ENCODE assay signal across 29 cellular contexts in the genomic region with DNA sequence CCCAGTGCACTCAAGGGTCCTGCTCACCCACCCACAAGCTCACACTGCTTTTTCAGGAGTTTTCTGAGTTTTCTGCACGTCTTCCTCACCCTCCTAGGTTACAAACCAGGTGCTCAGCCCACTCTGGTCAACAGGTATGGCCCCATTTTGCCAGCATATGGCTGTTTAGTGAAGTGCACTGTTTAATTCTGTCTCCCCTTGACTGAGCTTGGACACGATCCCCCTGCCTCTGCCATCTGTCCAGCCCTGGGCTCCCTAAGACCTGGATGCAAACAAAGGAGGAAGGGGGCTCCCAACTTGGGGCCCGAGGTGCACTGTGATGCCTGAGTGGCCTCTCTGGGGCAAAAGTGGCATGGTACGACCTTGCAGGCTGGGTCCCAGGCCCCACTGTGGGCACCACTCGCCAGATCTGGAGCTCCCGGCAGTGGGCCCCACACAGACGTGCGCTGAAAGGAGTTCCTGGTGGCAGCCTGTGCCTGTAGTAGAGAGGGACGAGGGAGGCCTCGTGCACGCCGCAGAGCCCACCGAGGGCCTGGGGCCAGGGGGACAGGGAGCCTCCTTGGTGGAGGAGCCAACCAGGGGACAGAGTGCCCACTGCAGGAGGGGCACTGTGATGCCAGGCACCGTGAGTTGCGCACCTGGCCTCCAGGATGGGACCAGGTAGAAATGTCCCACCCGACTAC. TPM values are rescaled to one million over a fixed set of nuclear protein-coding genes. Genes with fewer than 3 reads are reported as not detected.
DNase-seq lines count a peak whose midpoint lies in the region; ATAC-seq, FAIRE-seq and TF ChIP-seq lines count a peak whose summit lies in the region.
"Had no signal": no experiment of that assay in that cellular context is flagged by ENCODE, and none has a peak within 500 bp of the region (broad histone marks: within the 10 kb centered on the region; RNA-seq: fewer than 3 reads in every experiment).

No MANE protein-coding gene starts in this region.

- WGBS in IMR-90 (ENCODE audit: extremely low coverage in 2 of 2, insufficient read length in 1 of 2), 2 experiments, result 100% methylated on average over 1 of the region's 16 CpGs; no CpG with 5 or more reads in 1 of the 2 experiments
- WGBS in K562 (ENCODE audit: insufficient coverage, low coverage, missing lambda C conversion rate), result 74% methylated on average over 16 of the region's 16 CpGs

- no peak for FAIRE-seq in K562 (lab: Jason Lieb, UNC)

- H4K5ac ChIP-seq in IMR-90 (ENCODE audit: low read depth, low read length), result no peak overlapping the region

- no peak overlapping the region for H3K14ac ChIP-seq in IMR-90 (replicated peaks; ENCODE audit: low read depth, low read length)

- no peaks in the 10 kb centered on the region for H3K27me3 ChIP-seq in IMR-90 (ENCODE audit: control insufficient read depth, insufficient read depth, low read length)
- H3K27me3 ChIP-seq in K562 (ENCODE audit: control insufficient read depth in 2 of 2, insufficient read depth in 2 of 2, low read length in 2 of 2), result no peaks in the 10 kb centered on the region
- H3K27me3 ChIP-seq in osteoblast (ENCODE audit: insufficient read depth, low read length), result no peaks in the 10 kb centered on the region
- no peaks in the 10 kb centered on the region for H3K27me3 ChIP-seq in lower lobe of right lung (ENCODE audit: low read depth)
- H3K27me3 ChIP-seq in breast epithelium, result no peaks in the 10 kb centered on the region
- H3K27me3 ChIP-seq: adrenal gland, BLaER1, dorsolateral prefrontal cortex, esophagus squamous epithelium, foreskin keratinocyte, left lung, transverse colon had no signal

- dilution Hi-C loops in IMR-90 (cut with HindIII; ENCODE audit: low sequenced_read_pairs, unreplicated experiment), result no loop called here

- H3K9me3 ChIP-seq in IMR-90 (ENCODE audit: control insufficient read depth, insufficient read depth, low read length) (no peaks in the 10 kb centered on the region), K562 (replicated peaks; ENCODE audit: control insufficient read depth, insufficient read depth, low read depth, low read length) (no peaks in the 10 kb centered on the region), osteoblast (ENCODE audit: low read depth, low read length) (no peaks in the 10 kb centered on the region), lower lobe of right lung (no peaks in the 10 kb centered on the region), breast epithelium (no peaks in the 10 kb centered on the region)
- H3K9me3 ChIP-seq: adrenal gland, BLaER1, esophagus squamous epithelium, HAP-1, left lung, psoas muscle, transverse colon had no signal

- H3K4me3 ChIP-seq in IMR-90 (ENCODE audit: insufficient read depth, low read depth, low read length) (no peak overlapping the region), K562 (no peak overlapping the region), osteoblast (ENCODE audit: insufficient read depth, low read length) (no peak overlapping the region), lower lobe of right lung (no peak overlapping the region), breast epithelium (no peak overlapping the region)
- H3K4me3 ChIP-seq: adrenal gland, BLaER1, dorsolateral prefrontal cortex, esophagus squamous epithelium, HAP-1, left lung, psoas muscle, transverse colon had no signal

- no peak for ATAC-seq in IMR-90 (ENCODE audit: low read depth)
- no peak for ATAC-seq in K562
- ATAC-seq in lower lobe of right lung, result no peak
- ATAC-seq: activated CD8-positive, alpha-beta T cell treated with anti-CD3 and anti-CD28 coated beads for 36 hours; activated T-helper 17 cell treated with anti-CD3 and anti-CD28 coated beads, Interleukin-2, amount 50 U/mL, for 72 hours; foreskin keratinocyte; left lung; psoas muscle; stimulated activated effector memory CD8-positive, alpha-beta T cell treated with anti-CD3 and anti-CD28 coated beads, Interleukin-12 subunit alpha, Interleukin-12 subunit beta, amount 100 ng/mL, for 72 hours had no signal

- DNase-seq in IMR-90 (no peak), K562 (ENCODE audit: extremely low read depth in 1 of 4, low spot score in 3 of 4) (no peak), osteoblast (ENCODE audit: insufficient read length, low spot score, missing footprints) (peak; percentile 45), lower lobe of right lung (no peak), breast epithelium (ENCODE audit: low spot score in 2 of 2) (no peak), posterior cingulate gyrus (no peak)
- DNase-seq: activated CD8-positive, alpha-beta T cell treated with anti-CD3 and anti-CD28 coated beads for 36 hours; activated naive CD4-positive, alpha-beta T cell treated with anti-CD3 and anti-CD28 coated beads, Interleukin-2, amount 10 ng/mL, durations not matched to agents 7 days and 5 days; adrenal gland; cerebellar nuclear complex; esophagus squamous epithelium; foreskin keratinocyte; head of caudate nucleus; islet precursor cell; left lung; MM.1S; NCI-H1105 treated with DMSO at 0.1 percent for 48 hours; NCI-H2029 treated with DMSO at 0.1 percent for 48 hours; NCI-H2227 treated with DMSO at 0.1 percent for 48 hours; psoas muscle; Right ventricle myocardium superior; T-helper 2 cell; transverse colon had no signal

- TF ChIP-seq EP300 in K562 (IDR thresholded peaks at IDR 0.05; ENCODE audit: low read length), result no peak

- H3K27ac ChIP-seq in IMR-90 (ENCODE audit: insufficient read depth, low read length), result no peak overlapping the region
- no peak overlapping the region for H3K27ac ChIP-seq in K562 (ENCODE audit: extremely low read depth, low read depth, low read length)
- H3K27ac ChIP-seq in osteoblast (ENCODE audit: low read depth, low read length), result no peak overlapping the region
- no peak overlapping the region for H3K27ac ChIP-seq in lower lobe of right lung
- H3K27ac ChIP-seq in breast epithelium, result no peak overlapping the region
- H3K27ac ChIP-seq: adrenal gland, esophagus squamous epithelium, foreskin keratinocyte, KMS-11, left lung, psoas muscle, transverse colon had no signal

- no peak overlapping the region for H2BK20ac ChIP-seq in IMR-90 (ENCODE audit: low read depth, low read length)

- H2BK5ac ChIP-seq in IMR-90 (ENCODE audit: low read depth, low read length, poor library complexity, severe bottlenecking), result no peak overlapping the region

- H3K79me2 ChIP-seq in K562 (ENCODE audit: control insufficient read depth, insufficient read depth, low read length) (no peaks in the 10 kb centered on the region), osteoblast (ENCODE audit: insufficient read depth, low read length) (no peaks in the 10 kb centered on the region)

- no peak overlapping the region for H3K4me2 ChIP-seq in IMR-90 (ENCODE audit: low read depth, low read length)
- H3K4me2 ChIP-seq in K562 (ENCODE audit: insufficient read depth, low read length), result no peak overlapping the region
- H3K4me2 ChIP-seq in osteoblast (ENCODE audit: insufficient read depth, low read length), result no peak overlapping the region
- H3K4me2 ChIP-seq: KMS-11 had no signal

- H4K20me1 ChIP-seq in IMR-90 (ENCODE audit: insufficient read depth, low read length), result no peaks in the 10 kb centered on the region
- peaks cover 6% of the 10 kb centered on the region; the same call in 1 of the 2 replicates for H4K20me1 ChIP-seq in K562 (replicated peaks; ENCODE audit: control insufficient read depth, insufficient read depth, low read length)
- no peaks in the 10 kb centered on the region for H4K20me1 ChIP-seq in osteoblast (ENCODE audit: insufficient read depth, low read length)
- H4K20me1 ChIP-seq: BLaER1 had no signal

- CTCF ChIA-PET in IMR-90 (lab: Yijun Ruan, JAX) (interaction anchor here (2.9 kb wide), 1 partner anchor 174 kb away, joined by 21 read pairs; no protein-coding TSS in a partner anchor), K562 (lab: Yijun Ruan, JAX; ENCODE audit: low intra/inter-chr PET ratio) (no interaction called here)

- H3K9me1 ChIP-seq in IMR-90 (ENCODE audit: insufficient read depth, low read length) (peaks cover 3% of the 10 kb centered on the region; the same call in 1 of the 2 replicates), K562 (ENCODE audit: control insufficient read depth, insufficient read depth, low read length) (no peaks in the 10 kb centered on the region)

- no peak overlapping the region for H3K23ac ChIP-seq in IMR-90 (ENCODE audit: low read depth, low read length)

- H3K36me3 ChIP-seq in IMR-90 (ENCODE audit: control insufficient read depth, insufficient read depth, low read length), result peaks cover 3% of the 10 kb centered on the region
- peaks cover 9% of the 10 kb centered on the region; the same call in 2 of the 3 replicates for H3K36me3 ChIP-seq in K562 (ENCODE audit: control insufficient read depth, insufficient read depth, low read length)
- H3K36me3 ChIP-seq in osteoblast (ENCODE audit: insufficient read depth, low read length), result peaks cover 5% of the 10 kb centered on the region
- peaks cover 40% of the 10 kb centered on the region for H3K36me3 ChIP-seq in lower lobe of right lung
- H3K36me3 ChIP-seq in breast epithelium, result no peaks in the 10 kb centered on the region
- H3K36me3 ChIP-seq: HAP-1, transverse colon had no signal

- peak overlapping the region; percentile 55 for H2AK9ac ChIP-seq in IMR-90 (replicated peaks; ENCODE audit: low read depth, low read length, poor library complexity)

- in situ Hi-C loops in IMR-90 (cut with MboI; ENCODE audit: low sequenced_read_pairs), result no loop called here
- in situ Hi-C loops in K562 (cut with MboI), result no loop called here

- POLR2A ChIA-PET in IMR-90 (lab: Charles Lee; ENCODE audit: unreplicated experiment) (no interaction called here), K562 (lab: Yijun Ruan, JAX) (interaction anchor here (0.6 to 11.2 kb wide), 17 partner anchors 7 to 378 kb away, joined by 3 to 141 read pairs (median 3); no protein-coding TSS in a partner anchor)

- no peak for TF ChIP-seq POLR2A in IMR-90 (IDR thresholded peaks at IDR 0.05; ENCODE audit: low read depth, low read length)
- TF ChIP-seq POLR2A in K562 (conservative IDR thresholded peaks at IDR 0.05), result no peak
- TF ChIP-seq POLR2A in breast epithelium (IDR thresholded peaks at IDR 0.05), result no peak

- no peak overlapping the region for H2BK15ac ChIP-seq in IMR-90 (ENCODE audit: low read depth, low read length)

- peak overlapping the region; percentile 19; the same call in 1 of the 2 replicates for H2BK120ac ChIP-seq in IMR-90 (ENCODE audit: low read depth, low read length)

- peak overlapping the region; percentile 38; the same call in 1 of the 2 replicates for H2AK5ac ChIP-seq in IMR-90 (ENCODE audit: low read depth, low read length)

- H4K8ac ChIP-seq in IMR-90 (ENCODE audit: low read depth in 2 of 2, low read length in 2 of 2), result no peak overlapping the region

- H3K4me1 ChIP-seq in IMR-90 (ENCODE audit: control insufficient read depth, insufficient read depth, low read length) (peaks cover 7% of the 10 kb centered on the region), K562 (replicated peaks in 1 of 2; ENCODE audit: control insufficient read depth in 2 of 2, insufficient read depth in 2 of 2, low read length in 2 of 2) (peaks cover 0 to 35% of the 10 kb centered on the region in 2 experiments; a peak in 2 of 5 replicates), osteoblast (ENCODE audit: insufficient read depth, low read length) (no peaks in the 10 kb centered on the region), lower lobe of right lung (no peaks in the 10 kb centered on the region), breast epithelium (no peaks in the 10 kb centered on the region)
- H3K4me1 ChIP-seq: adrenal gland, foreskin keratinocyte, HAP-1, left lung, psoas muscle had no signal

- BruUV-seq in IMR-90 (replicated peaks; lab: Mats Ljungman, UMichigan), result no TSS peak
- BruUV-seq in K562 (replicated peaks; lab: Mats Ljungman, UMichigan), result no TSS peak

- intact Hi-C loops in IMR-90 (cut with micrococcal nuclease) (no loop called here), K562 (cut with micrococcal nuclease) (no loop called here), lower lobe of right lung (cut with DNase I) (no loop called here), breast epithelium (cut with DNase I; ENCODE audit: low total_unique reads) (loop anchor here (5.0 kb wide), 1 partner anchor 177 kb away; no protein-coding TSS in a partner anchor), posterior cingulate gyrus (cut with DNase I) (no loop called here)

- no peak overlapping the region for H3K18ac ChIP-seq in IMR-90 (ENCODE audit: low read depth, low read length)

- no peak overlapping the region for H4K91ac ChIP-seq in IMR-90 (ENCODE audit: insufficient read depth, low read depth, low read length)

- H3K56ac ChIP-seq in IMR-90 (ENCODE audit: extremely low read depth, insufficient read depth, low read length), result no peak overlapping the region

- H3K79me1 ChIP-seq in IMR-90 (ENCODE audit: low read depth in 1 of 2, low read length in 2 of 2), result peaks cover 0 to 6% of the 10 kb centered on the region in 2 experiments; a peak in 2 of 4 replicates

- H3K9ac ChIP-seq in IMR-90 (ENCODE audit: low read depth, low read length), result no peak overlapping the region
- peak overlapping the region in 1 of 2 experiments; percentile 64; a peak in 1 of 4 replicates for H3K9ac ChIP-seq in K562 (ENCODE audit: insufficient read depth in 1 of 2, low read depth in 2 of 2, low read length in 2 of 2)
- H3K9ac ChIP-seq: KMS-11 had no signal

- TF ChIP-seq CTCF in IMR-90 (conservative IDR thresholded peaks at IDR 0.05; ENCODE audit: low read depth, low read length) (no peak), K562 (IDR thresholded peaks at IDR 0.05 in 2 of 3, conservative IDR thresholded peaks at IDR 0.05 in 1 of 3; ENCODE audit: insufficient read depth in 2 of 3, low read depth in 1 of 3, low read length in 3 of 3) (no peak), osteoblast (IDR thresholded peaks at IDR 0.05; ENCODE audit: extremely low read depth, low read depth, low read length) (no peak), lower lobe of right lung (IDR thresholded peaks at IDR 0.05) (no peak), breast epithelium (IDR thresholded peaks at IDR 0.05) (no peak)

- H2AFZ ChIP-seq in IMR-90 (replicated peaks; ENCODE audit: low read length, poor library complexity), result no peak overlapping the region
- H2AFZ ChIP-seq in K562 (ENCODE audit: low read depth, low read length), result no peak overlapping the region
- H2AFZ ChIP-seq in osteoblast (ENCODE audit: low read length), result no peak overlapping the region

- no peak overlapping the region; the same call in 1 of the 2 replicates for H3K4ac ChIP-seq in IMR-90 (ENCODE audit: low read depth, low read length)

- TF ChIP-seq RAD21 in IMR-90 (IDR thresholded peaks at IDR 0.05; ENCODE audit: low read length) (no peak), K562 (CRISPR knock-in tag; conservative IDR thresholded peaks at IDR 0.05 in 1 of 2, IDR thresholded peaks at IDR 0.05 in 1 of 2) (no peak)

RNA-seq across cellular contexts. Expression of gene COMT, which starts 37.3 kb away (rescaled TPM):
- total RNA-seq in IMR-90 (2012; rRNA removed) (175 and 202 TPM in 2 replicates), K562 (2014; rRNA removed) (334 and 497 TPM in 2 replicates), K562 (2014; rRNA removed; fragmentation: Illumina TruSeq; extraction: Trizol) (29.4 and 46.3 TPM in 2 replicates), K562 (2015; rRNA removed; fragmentation: Illumina TruSeq; extraction: Trizol) (155 and 156 TPM in 2 replicates), K562 (2021) (348 and 351 TPM in 2 replicates), osteoblast (220 and 288 TPM in 2 replicates), lower lobe of right lung (235 TPM), breast epithelium (100 to 1,000 TPM; 136 to 198 (median 196) TPM)
- polyA plus RNA-seq in IMR-90 (2012; rRNA removed) (296 and 347 TPM in 2 replicates), K562 (2011; rRNA removed) (185 and 498 TPM in 2 replicates), K562 (2014; fragmentation: Illumina TruSeq; extraction: Trizol) (108 and 305 TPM in 2 replicates), K562 (2014; fragmentation: Nextera tagmentation; extraction: Ambion mirVana) (10 to 100 TPM; 12.5 to 39.6 TPM), K562 (2014; rRNA removed) (263 and 317 TPM in 2 replicates)
- polyA plus RNA-seq in IMR-90 (2012; cell fraction: cytosol; rRNA removed), result 473 and 691 TPM in 2 replicates
- polyA plus RNA-seq in IMR-90 (2012; cell fraction: nucleus; rRNA removed; ENCODE audit: low replicate concordance), result 159 and 329 TPM in 2 replicates
- total RNA-seq in K562 (2011; cell fraction: chromatin; rRNA removed; ENCODE audit: low replicate concordance), result 125 and 360 TPM in 2 replicates
- 500 and 649 TPM in 2 replicates for total RNA-seq in K562 (2011; cell fraction: nucleolus; rRNA removed)
- 301 and 358 TPM in 2 replicates for total RNA-seq in K562 (2011; cell fraction: nucleoplasm; rRNA removed)
- polyA plus RNA-seq in K562 (2011; cell fraction: cytosol; rRNA removed), result 652 and 657 TPM in 2 replicates
- 321 and 432 TPM in 2 replicates for polyA plus RNA-seq in K562 (2011; cell fraction: nucleus; rRNA removed)
- 279 and 699 TPM in 2 replicates for polyA plus RNA-seq in K562 (2012)
- 92.9 and 123 TPM in 2 replicates for polyA minus RNA-seq in K562 (2011; rRNA and poly(A)+ RNA removed)
- polyA minus RNA-seq in K562 (2011; cell fraction: cytosol; rRNA and poly(A)+ RNA removed), result 148 and 344 TPM in 2 replicates
- 63.8 and 154 TPM in 2 replicates for polyA minus RNA-seq in K562 (2011; cell fraction: nucleus; rRNA and poly(A)+ RNA removed)

RNA-seq across cellular contexts. Expression of gene TXNRD2, which starts 37.3 kb away (rescaled TPM):
- total RNA-seq in IMR-90 (2012; rRNA removed) (14.7 and 15.6 TPM in 2 replicates), K562 (2014; rRNA removed) (49.4 and 60.7 TPM in 2 replicates), K562 (2014; rRNA removed; fragmentation: Illumina TruSeq; extraction: Trizol) (25.1 and 32.6 TPM in 2 replicates), K562 (2015; rRNA removed; fragmentation: Illumina TruSeq; extraction: Trizol) (45.9 and 50.4 TPM in 2 replicates), K562 (2021) (78.2 and 80.2 TPM in 2 replicates), osteoblast (19.5 and 21.5 TPM in 2 replicates), lower lobe of right lung (47.5 TPM), breast epithelium (10 to 100 TPM; 13.8 to 22.8 (median 20.6) TPM)
- polyA plus RNA-seq in IMR-90 (2012; rRNA removed) (25.7 and 28.4 TPM in 2 replicates), K562 (2011; rRNA removed) (50.2 and 93.6 TPM in 2 replicates), K562 (2014; fragmentation: Illumina TruSeq; extraction: Trizol) (45.0 and 66.1 TPM in 2 replicates), K562 (2014; fragmentation: Nextera tagmentation; extraction: Ambion mirVana) (1 to 10 TPM; 3.3 to 4.4 TPM), K562 (2014; rRNA removed) (52.5 and 57.0 TPM in 2 replicates)
- 29.7 and 38.9 TPM in 2 replicates for polyA plus RNA-seq in IMR-90 (2012; cell fraction: cytosol; rRNA removed)
- polyA plus RNA-seq in IMR-90 (2012; cell fraction: nucleus; rRNA removed; ENCODE audit: low replicate concordance), result 47.3 and 92.8 TPM in 2 replicates
- total RNA-seq in K562 (2011; cell fraction: chromatin; rRNA removed; ENCODE audit: low replicate concordance), result 156 and 367 TPM in 2 replicates
- total RNA-seq in K562 (2011; cell fraction: nucleolus; rRNA removed), result 176 and 216 TPM in 2 replicates
- 160 and 165 TPM in 2 replicates for total RNA-seq in K562 (2011; cell fraction: nucleoplasm; rRNA removed)
- polyA plus RNA-seq in K562 (2011; cell fraction: cytosol; rRNA removed), result 84.2 and 98.0 TPM in 2 replicates
- polyA plus RNA-seq in K562 (2011; cell fraction: nucleus; rRNA removed), result 148 and 181 TPM in 2 replicates
- 83.1 and 83.5 TPM in 2 replicates for polyA plus RNA-seq in K562 (2012)
- polyA minus RNA-seq in K562 (2011; rRNA and poly(A)+ RNA removed), result 44.4 and 47.5 TPM in 2 replicates
- 55.3 and 75.6 TPM in 2 replicates for polyA minus RNA-seq in K562 (2011; cell fraction: cytosol; rRNA and poly(A)+ RNA removed)
- 57.4 and 103 TPM in 2 replicates for polyA minus RNA-seq in K562 (2011; cell fraction: nucleus; rRNA and poly(A)+ RNA removed)

RNA-seq across cellular contexts. Expression of gene GNB1L, which starts 49.6 kb away (rescaled TPM):
- total RNA-seq in IMR-90 (2012; rRNA removed) (1.7 and 2.5 TPM in 2 replicates), K562 (2014; rRNA removed) (48.9 and 69.1 TPM in 2 replicates), K562 (2014; rRNA removed; fragmentation: Illumina TruSeq; extraction: Trizol) (0.57 and 0.84 TPM in 2 replicates), K562 (2015; rRNA removed; fragmentation: Illumina TruSeq; extraction: Trizol) (17.8 and 20.6 TPM in 2 replicates), K562 (2021) (50.5 and 55.3 TPM in 2 replicates), osteoblast (4.0 and 5.6 TPM in 2 replicates), lower lobe of right lung (6.0 TPM), breast epithelium (1 to 10 TPM; 5.6 to 8.2 (median 6.3) TPM)
- polyA plus RNA-seq in IMR-90 (2012; rRNA removed) (4.4 and 5.5 TPM in 2 replicates), K562 (2011; rRNA removed) (10.2 and 35.0 TPM in 2 replicates), K562 (2014; fragmentation: Illumina TruSeq; extraction: Trizol) (1.9 and 18.0 TPM in 2 replicates), K562 (2014; fragmentation: Nextera tagmentation; extraction: Ambion mirVana) (1 to 10 TPM in 1 of 2 experiments, under 1 TPM in 1; 0.56 to 3.5 TPM), K562 (2014; rRNA removed) (40.7 and 41.3 TPM in 2 replicates)
- polyA plus RNA-seq in IMR-90 (2012; cell fraction: cytosol; rRNA removed), result 5.3 and 8.3 TPM in 2 replicates
- polyA plus RNA-seq in IMR-90 (2012; cell fraction: nucleus; rRNA removed; ENCODE audit: low replicate concordance), result 3.5 and 12.3 TPM in 2 replicates
- 5.3 and 21.3 TPM in 2 replicates for total RNA-seq in K562 (2011; cell fraction: chromatin; rRNA removed; ENCODE audit: low replicate concordance)
- total RNA-seq in K562 (2011; cell fraction: nucleolus; rRNA removed), result 21.8 and 25.5 TPM in 2 replicates
- 7.3 and 7.8 TPM in 2 replicates for total RNA-seq in K562 (2011; cell fraction: nucleoplasm; rRNA removed)
- 37.2 and 43.8 TPM in 2 replicates for polyA plus RNA-seq in K562 (2011; cell fraction: cytosol; rRNA removed)
- polyA plus RNA-seq in K562 (2011; cell fraction: nucleus; rRNA removed), result 33.2 and 43.3 TPM in 2 replicates
- polyA plus RNA-seq in K562 (2012), result 42.2 and 62.2 TPM in 2 replicates
- 2.8 and 3.7 TPM in 2 replicates for polyA minus RNA-seq in K562 (2011; rRNA and poly(A)+ RNA removed)
- polyA minus RNA-seq in K562 (2011; cell fraction: cytosol; rRNA and poly(A)+ RNA removed), result 13.2 and 33.0 TPM in 2 replicates
- 12.0 and 14.3 TPM in 2 replicates for polyA minus RNA-seq in K562 (2011; cell fraction: nucleus; rRNA and poly(A)+ RNA removed)

RNA-seq across cellular contexts. Expression of gene RTL10, which starts 49.6 kb away (rescaled TPM):
- 8.6 TPM in 2 replicates for total RNA-seq in IMR-90 (2012; rRNA removed)
- polyA plus RNA-seq in IMR-90 (2012; rRNA removed), result 12.1 and 14.0 TPM in 2 replicates
- polyA plus RNA-seq in IMR-90 (2012; cell fraction: cytosol; rRNA removed), result 8.4 and 9.2 TPM in 2 replicates
- 24.4 and 41.2 TPM in 2 replicates for polyA plus RNA-seq in IMR-90 (2012; cell fraction: nucleus; rRNA removed; ENCODE audit: low replicate concordance)
- 82.4 and 192 TPM in 2 replicates for total RNA-seq in K562 (2011; cell fraction: chromatin; rRNA removed; ENCODE audit: low replicate concordance)
- 134 and 166 TPM in 2 replicates for total RNA-seq in K562 (2011; cell fraction: nucleolus; rRNA removed)
- total RNA-seq in K562 (2011; cell fraction: nucleoplasm; rRNA removed), result 107 and 110 TPM in 2 replicates
- 32.5 and 42.0 TPM in 2 replicates for total RNA-seq in K562 (2014; rRNA removed)
- total RNA-seq in K562 (2014; rRNA removed; fragmentation: Illumina TruSeq; extraction: Trizol), result 16.3 and 19.8 TPM in 2 replicates
- 26.2 and 28.8 TPM in 2 replicates for total RNA-seq in K562 (2015; rRNA removed; fragmentation: Illumina TruSeq; extraction: Trizol)
- 75.4 and 75.5 TPM in 2 replicates for total RNA-seq in K562 (2021)
- 32.7 and 82.6 TPM in 2 replicates for polyA plus RNA-seq in K562 (2011; rRNA removed)
- 68.8 and 74.9 TPM in 2 replicates for polyA plus RNA-seq in K562 (2011; cell fraction: cytosol; rRNA removed)
- 124 and 157 TPM in 2 replicates for polyA plus RNA-seq in K562 (2011; cell fraction: nucleus; rRNA removed)
- polyA plus RNA-seq in K562 (2012), result 40.3 and 56.9 TPM in 2 replicates
- 39.2 and 40.1 TPM in 2 replicates for polyA plus RNA-seq in K562 (2014; fragmentation: Illumina TruSeq; extraction: Trizol)
- 10 to 100 TPM; 23.6 to 33.7 TPM for polyA plus RNA-seq in K562 (2014; fragmentation: Nextera tagmentation; extraction: Ambion mirVana)
- 28.2 and 31.2 TPM in 2 replicates for polyA plus RNA-seq in K562 (2014; rRNA removed)
- 49.5 and 66.5 TPM in 2 replicates for polyA minus RNA-seq in K562 (2011; rRNA and poly(A)+ RNA removed)
- 31.7 and 46.0 TPM in 2 replicates for polyA minus RNA-seq in K562 (2011; cell fraction: cytosol; rRNA and poly(A)+ RNA removed)
- 42.7 and 85.4 TPM in 2 replicates for polyA minus RNA-seq in K562 (2011; cell fraction: nucleus; rRNA and poly(A)+ RNA removed)
- total RNA-seq in osteoblast, result 10.3 and 11.9 TPM in 2 replicates
- total RNA-seq in lower lobe of right lung, result 24.3 TPM
- total RNA-seq in breast epithelium, result 10 to 100 TPM in 2 of 3 donors, 1 to 10 TPM in 1; 6.7 to 21.5 (median 14.1) TPM
